Comparison of ENCODE assay signal across 1 cellular context in genomic region chr21:44868707-44869106, GRCh38.
TF ChIP-seq lines count a peak whose summit lies in the region.

No MANE protein-coding gene starts in this region.

TF ChIP-seq in H1, 55 proteins besides CTCF, POLR2A, EP300 and RAD21 (continued from another document):
- TF ChIP-seq ATF2 (IDR thresholded peaks at IDR 0.05; ENCODE audit: low read length): no peak
- TF ChIP-seq HDAC2 (IDR thresholded peaks at IDR 0.05; ENCODE audit: borderline replicate concordance in 1 of 2, low read depth in 2 of 2, low read length in 2 of 2): no peak
- TF ChIP-seq E2F6 (IDR thresholded peaks at IDR 0.05): no peak
- TF ChIP-seq RFX5 (IDR thresholded peaks at IDR 0.05; ENCODE audit: borderline replicate concordance, low read depth, low read length): no peak
- no peak for TF ChIP-seq CHD2 (IDR thresholded peaks at IDR 0.05; ENCODE audit: low read length)
- TF ChIP-seq YY1 (IDR thresholded peaks at IDR 0.05; ENCODE audit: low read depth, low read length): no peak
